ENCODE assay signal across 8 cellular contexts in the genomic region with DNA sequence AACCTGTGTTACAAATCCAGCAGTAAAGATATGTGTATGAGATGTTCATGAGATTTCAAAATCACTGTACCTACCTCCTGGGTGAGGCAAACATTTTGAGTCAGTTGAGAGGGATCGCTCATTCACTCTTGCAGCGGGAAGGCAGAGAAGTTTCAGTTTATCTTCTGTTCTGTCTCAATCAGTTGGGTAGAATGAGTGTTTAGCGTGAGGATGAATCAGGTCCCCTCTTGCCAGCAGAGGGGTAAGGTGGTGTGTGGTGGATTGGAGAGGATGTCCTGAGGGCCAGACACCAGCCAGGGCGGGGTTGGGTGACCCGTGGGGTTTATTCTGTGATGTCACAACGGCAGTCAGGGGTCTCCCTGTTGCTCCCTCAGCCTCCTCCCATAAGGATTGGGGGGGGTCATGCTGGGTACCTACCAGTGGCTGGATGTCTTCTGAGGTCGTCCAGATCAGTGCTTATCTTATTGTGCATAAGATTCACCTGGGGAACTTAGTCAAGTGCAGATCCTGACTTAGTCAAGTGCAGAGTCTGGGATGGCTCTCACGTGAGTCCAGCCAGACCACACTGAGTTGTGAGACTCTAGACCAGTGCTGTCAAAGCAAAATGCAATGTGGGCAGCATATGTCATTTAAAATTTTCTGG. TPM values are rescaled to one million over a fixed set of nuclear protein-coding genes. Genes with fewer than 3 reads are reported as not detected.
DNase-seq lines count a peak whose midpoint lies in the region; ATAC-seq and TF ChIP-seq lines count a peak whose summit lies in the region.

A gene (minus strand): TSS at position 277 of the 643 bp plus-strand sequence. CDS start 155 bp downstream, at position 122.

- H3K27ac ChIP-seq in right cardiac atrium (ENCODE audit: low read length) (peak within 1 kb of the TSS; percentile 91), ascending aorta (peak within 1 kb of the TSS; percentile 92 to 94), upper lobe of right lung (peak within 1 kb of the TSS; percentile 99)

- H3K27me3 ChIP-seq in right cardiac atrium (ENCODE audit: control insufficient read depth, insufficient read depth) (no peaks in the 10 kb centered on the region), ascending aorta (no peaks in the 10 kb centered on the region), upper lobe of right lung (no peaks in the 10 kb centered on the region)

- peaks cover 48 to 52% (median 51%) of the 10 kb centered on the region in 3 donors for H3K4me1 Mint-ChIP-seq in naive B cell

- intact Hi-C loops in right cardiac atrium (cut with DNase I) (loop anchor here in 3 of 4 donors (5.0 to 10.0 kb wide), 3 partner anchors 44 to 94 kb away; a partner anchor contains a TSS), left ventricle myocardium superior (cut with micrococcal nuclease) (loop anchor here (5.0 kb wide), 1 partner anchor 94 kb away; a partner anchor contains a TSS), ascending aorta (cut with DNase I) (loop anchor here (10.0 kb wide), 2 partner anchors 289 to 379 kb away; a partner anchor contains a TSS), upper lobe of right lung (cut with DNase I) (no loop called here)

- 91% methylated on average over 8 of the region's 8 CpGs for whole genome bisulfite sequencing in right cardiac atrium

- H3K27ac Mint-ChIP-seq in naive B cell = peak within 1 kb of the TSS; percentile 57 to 100 (median 98)

- in situ Hi-C loops in GM13976 (cut with MboI; ENCODE audit: low sequenced_read_pairs, unreplicated experiment) = no loop called here

- H3K27me3 Mint-ChIP-seq in naive B cell = no peaks in the 10 kb centered on the region

- DNase-seq in right cardiac atrium = no peak
- no peak for DNase-seq in left ventricle myocardium superior
- no peak for DNase-seq in ascending aorta (ENCODE audit: low spot score in 2 of 2)
- DNase-seq in naive B cell = no peak
- no peak for DNase-seq in upper lobe of right lung
- DNase-seq in GM13976 (ENCODE audit: low spot score) = no peak

- TF ChIP-seq CTCF in ascending aorta (IDR thresholded peaks at IDR 0.05) = no peak
- no peak for TF ChIP-seq CTCF in upper lobe of right lung (IDR thresholded peaks at IDR 0.05)
- TF ChIP-seq CTCF in GM13976 (IDR thresholded peaks at IDR 0.05; ENCODE audit: borderline replicate concordance, control extremely low read depth, extremely low read depth, insufficient read depth, missing control alignments) = no peak

- H3K4me3 Mint-ChIP-seq in naive B cell = peak within 1 kb of the TSS in 7 of 8 donors; percentile 44 to 94 (median 84)

- ATAC-seq in right cardiac atrium = no peak
- no peak for ATAC-seq in left ventricle myocardium superior
- no peak for ATAC-seq in naive B cell (ENCODE audit: low read depth in 2 of 2)
- no peak for ATAC-seq in upper lobe of right lung
- no peak for ATAC-seq in GM21367 (IDR thresholded peaks at IDR 0.05; ENCODE audit: unreplicated experiment)
- no peak for ATAC-seq in HG03460 (IDR thresholded peaks at IDR 0.05; ENCODE audit: unreplicated experiment)

- H3K36me3 ChIP-seq in ascending aorta = no peaks in the 10 kb centered on the region
- H3K36me3 ChIP-seq in upper lobe of right lung = no peaks in the 10 kb centered on the region

- no peaks in the 10 kb centered on the region for H3K36me3 Mint-ChIP-seq in naive B cell

- H3K4me1 ChIP-seq in right cardiac atrium (ENCODE audit: control insufficient read depth, insufficient read depth, low read length) (peaks cover 12% of the 10 kb centered on the region), ascending aorta (peaks cover 10 to 30% of the 10 kb centered on the region in 2 donors), upper lobe of right lung (peaks cover 44% of the 10 kb centered on the region)

- no peaks in the 10 kb centered on the region for H3K9me3 ChIP-seq in right cardiac atrium (ENCODE audit: control insufficient read depth, low read length)
- H3K9me3 ChIP-seq in ascending aorta = no peaks in the 10 kb centered on the region
- H3K9me3 ChIP-seq in upper lobe of right lung = no peaks in the 10 kb centered on the region

- H3K9me3 Mint-ChIP-seq in naive B cell = no peaks in the 10 kb centered on the region

- H3K4me3 ChIP-seq in right cardiac atrium (ENCODE audit: low read length) (no peak within 1 kb of the TSS), ascending aorta (no peak within 1 kb of the TSS), upper lobe of right lung (no peak within 1 kb of the TSS)

RNA-seq across cellular contexts. Expression of the gene that starts here (rescaled TPM):
- total RNA-seq in right cardiac atrium (not detected), left ventricle myocardium superior (not detected), ascending aorta (not detected), upper lobe of right lung (not detected)
- polyA plus RNA-seq in right cardiac atrium (0.07 TPM), naive B cell (ENCODE audit: low read depth in 6 of 6) (under 1 TPM in 2 of 6 donors, not detected in 4; 0.11 to 0.16 TPM)
